Comparison of ENCODE assay signal across 10 cellular contexts in genomic region chr15:101407439-101407838, GRCh38.
A peak's percentile ranks its signal among the peaks of the same experiment; 100 is the strongest.
DNase-seq lines count a peak whose midpoint lies in the region; ATAC-seq, FAIRE-seq and TF ChIP-seq lines count a peak whose summit lies in the region.
"Had no signal": no experiment of that assay in that cellular context is flagged by ENCODE, and none has a peak within 500 bp of the region (broad histone marks: within the 10 kb centered on the region; RNA-seq: fewer than 3 reads in every experiment).

No MANE protein-coding gene starts in this region.

- no peak overlapping the region for H3K4me3 Mint-ChIP-seq in WTC11

- H3K4me1 Mint-ChIP-seq in WTC11: peaks cover 16% of the 10 kb centered on the region

- H3K4me2 ChIP-seq in OCI-LY3 (ENCODE audit: low read length): peak overlapping the region; percentile 54

- CTCF ChIA-PET in WTC11 (lab: Charles Lee): interaction anchor here (1.2 kb wide), 1 partner anchor 87 kb away, joined by 3 read pairs; no protein-coding TSS in a partner anchor

- TF ChIP-seq CTCF in OCI-LY3 (IDR thresholded peaks at IDR 0.05; ENCODE audit: low read depth, low read length) (no peak), WTC11 (IDR thresholded peaks at IDR 0.05) (no peak)

- no peaks in the 10 kb centered on the region for H3K9me3 Mint-ChIP-seq in WTC11

- H3K36me3 Mint-ChIP-seq in WTC11: no peaks in the 10 kb centered on the region

- H3K27ac Mint-ChIP-seq in WTC11: no peak overlapping the region

- TF ChIP-seq POLR2A in GM12892 (IDR thresholded peaks at IDR 0.05; ENCODE audit: low read depth, low read length): no peak

- peak overlapping the region; percentile 7; the same call in 1 of the 2 replicates for H3K4me3 ChIP-seq in OCI-LY3 (ENCODE audit: low read length)
- H3K4me3 ChIP-seq: right atrium auricular region had no signal

- no peak overlapping the region for H3K9ac ChIP-seq in OCI-LY3 (ENCODE audit: low read length)

- H2AFZ ChIP-seq in OCI-LY3 (ENCODE audit: low read depth, low read length): no peak overlapping the region

- no peaks in the 10 kb centered on the region for H3K27me3 Mint-ChIP-seq in WTC11 (ENCODE audit: low read depth)

- no peak overlapping the region for H3K27ac ChIP-seq in OCI-LY3 (ENCODE audit: low read length)
- H3K27ac ChIP-seq: right atrium auricular region had no signal

- H3K4me1 ChIP-seq in OCI-LY3 (ENCODE audit: low read length): peaks cover 17% of the 10 kb centered on the region
- H3K4me1 ChIP-seq: right atrium auricular region had no signal

- peak; percentile 53 for DNase-seq in GM12892 (ENCODE audit: insufficient read length)
- no peak for DNase-seq in DMS79 treated with DMSO at 0.1 percent for 48 hours (lab: John Stamatoyannopoulos, UW)
- DNase-seq in NCI-H446 treated with DMSO at 0.1 percent for 48 hours (lab: John Stamatoyannopoulos, UW): no peak
- no peak for DNase-seq in WTC11 (ENCODE audit: low spot score)
- no peak for DNase-seq in COLO829 (ENCODE audit: low spot score)

- H3K9me3 ChIP-seq in OCI-LY3 (ENCODE audit: insufficient read depth, low read length): no peaks in the 10 kb centered on the region
- H3K9me3 ChIP-seq: right atrium auricular region had no signal

- ATAC-seq in GM19395 (IDR thresholded peaks at IDR 0.05; ENCODE audit: unreplicated experiment) (peak; percentile 97), HG02885 (IDR thresholded peaks at IDR 0.05; ENCODE audit: poor library complexity, unreplicated experiment) (peak; percentile 99), WTC11 (no peak)

- POLR2A ChIA-PET in WTC11 (lab: Charles Lee): no interaction called here

- FAIRE-seq in GM12892 (lab: Jason Lieb, UNC): peak; percentile 91
- FAIRE-seq: RCC 7860 had no signal

- H3K27me3 ChIP-seq in OCI-LY3 (ENCODE audit: low read depth, low read length): peaks cover 43% of the 10 kb centered on the region
- H3K27me3 ChIP-seq: right atrium auricular region had no signal

- peaks cover 7% of the 10 kb centered on the region; the same call in 1 of the 2 replicates for H4K20me1 ChIP-seq in OCI-LY3 (ENCODE audit: insufficient read depth, low read length)

- H3K79me2 ChIP-seq in OCI-LY3 (ENCODE audit: low read length): no peaks in the 10 kb centered on the region

- no peaks in the 10 kb centered on the region for H3K36me3 ChIP-seq in OCI-LY3 (replicated peaks; ENCODE audit: low read depth, low read length)
- H3K36me3 ChIP-seq: right atrium auricular region had no signal

TF ChIP-seq in WTC11, 78 proteins besides CTCF, POLR2A, EP300 and RAD21:
- no peak for TF ChIP-seq MAX (CRISPR knock-in tag; IDR thresholded peaks at IDR 0.05)
- TF ChIP-seq ZNF512 (CRISPR knock-in tag; IDR thresholded peaks at IDR 0.05; ENCODE audit: borderline replicate concordance): no peak
- TF ChIP-seq CBFB (CRISPR knock-in tag; IDR thresholded peaks at IDR 0.05; ENCODE audit: low read depth): no peak
- no peak for TF ChIP-seq HMGA2 (CRISPR knock-in tag; IDR thresholded peaks at IDR 0.05)
- TF ChIP-seq TEAD1 (CRISPR knock-in tag; IDR thresholded peaks at IDR 0.05): no peak
- no peak for TF ChIP-seq SMAD3 (CRISPR knock-in tag; IDR thresholded peaks at IDR 0.05; ENCODE audit: borderline replicate concordance)
- TF ChIP-seq TCF7 (CRISPR knock-in tag; IDR thresholded peaks at IDR 0.05; ENCODE audit: low read depth): no peak
- no peak for TF ChIP-seq FOXP1 (CRISPR knock-in tag; IDR thresholded peaks at IDR 0.05; ENCODE audit: borderline replicate concordance)
- no peak for TF ChIP-seq FOXJ3 (CRISPR knock-in tag; IDR thresholded peaks at IDR 0.05; ENCODE audit: borderline replicate concordance)
